ENCODE assay signal across 8 cellular contexts in genomic region chr16:50152386-50152806, GRCh38. TPM values are rescaled to one million over a fixed set of nuclear protein-coding genes. Genes with fewer than 3 reads are reported as not detected.
DNase-seq lines count a peak whose midpoint lies in the region; ATAC-seq and TF ChIP-seq lines count a peak whose summit lies in the region.

No MANE protein-coding gene starts in this region.

- TF ChIP-seq RAD21 in Ishikawa (IDR thresholded peaks at IDR 0.05; ENCODE audit: low read depth): no peak

- H3K27me3 ChIP-seq in mesendoderm (ENCODE audit: insufficient read depth, low read length, poor library complexity): no peaks in the 10 kb centered on the region

- H3K4me3 ChIP-seq in choroid plexus epithelial cell (ENCODE audit: low read depth, low read length) (peak overlapping the region; percentile 86), mesendoderm (ENCODE audit: low read length) (peak overlapping the region; percentile 84)

- peak overlapping the region; percentile 81 for H3K18ac ChIP-seq in mesendoderm (ENCODE audit: low read length)

- no peak overlapping the region for H4K8ac ChIP-seq in mesendoderm (ENCODE audit: low read depth, low read length)

- no CpG with 5 or more reads among the region's 24 CpGs for WGBS in mesendoderm (ENCODE audit: extremely low coverage, insufficient coverage, low lambda C conversion rate)

- no peak overlapping the region for H2AK5ac ChIP-seq in mesendoderm (ENCODE audit: low read length)

- DNase-seq in Daoy (ENCODE audit: low read depth) (peak; percentile 43), choroid plexus epithelial cell (ENCODE audit: low read depth) (peak; percentile 44), mesendoderm (no peak), AG08396 (ENCODE audit: low spot score) (no peak)
- peak; percentile 42 to 66 for DNase-seq in activated CD4-positive, alpha-beta T cell treated with anti-CD3 and anti-CD28 coated beads for 24 hours (ENCODE audit: low read depth in 2 of 2)
- DNase-seq in stimulated activated CD8-positive, alpha-beta memory T cell treated with anti-CD3 and anti-CD28 coated beads, Interleukin-2, amount 100 ng/mL, for 1 hour (ENCODE audit: low read depth in 2 of 2): peak; percentile 35

- no peak overlapping the region for H4K5ac ChIP-seq in mesendoderm (ENCODE audit: low read length)

- TF ChIP-seq CTCF in choroid plexus epithelial cell (conservative IDR thresholded peaks at IDR 0.05; ENCODE audit: low read depth, low read length): no peak

- TF ChIP-seq EP300 in Ishikawa (IDR thresholded peaks at IDR 0.05; ENCODE audit: borderline replicate concordance): no peak

- no peak overlapping the region for H2BK15ac ChIP-seq in mesendoderm (replicated peaks; ENCODE audit: low read depth)

- H3K79me2 ChIP-seq in mesendoderm (ENCODE audit: control insufficient read depth, insufficient read depth, low read length): peaks cover 24% of the 10 kb centered on the region

- H3K36me3 ChIP-seq in mesendoderm (ENCODE audit: control insufficient read depth, insufficient read depth, low read length): no peaks in the 10 kb centered on the region

- peak overlapping the region; percentile 91 for H3K4me2 ChIP-seq in mesendoderm (ENCODE audit: low read length)

- peaks cover 6% of the 10 kb centered on the region for H3K4me1 ChIP-seq in mesendoderm (ENCODE audit: control insufficient read depth, low read depth, low read length)

- H3K27ac ChIP-seq in mesendoderm (ENCODE audit: low read depth, low read length): no peak overlapping the region

- H3K79me1 ChIP-seq in mesendoderm (ENCODE audit: low read length): peaks cover 9% of the 10 kb centered on the region

- H3K9ac ChIP-seq in mesendoderm (ENCODE audit: low read length): peak overlapping the region; percentile 97

- ATAC-seq in GM21529 (IDR thresholded peaks at IDR 0.05; ENCODE audit: unreplicated experiment): peak; percentile 56

- H3K23ac ChIP-seq in mesendoderm (ENCODE audit: low read length): no peak overlapping the region

- peak overlapping the region; percentile 100 for H3K56ac ChIP-seq in mesendoderm (ENCODE audit: low read length)

- no peak overlapping the region for H2BK120ac ChIP-seq in mesendoderm (ENCODE audit: low read depth, low read length)

- peak overlapping the region; percentile 23 for H2BK5ac ChIP-seq in mesendoderm (ENCODE audit: low read length)

- H3K4ac ChIP-seq in mesendoderm (ENCODE audit: low read depth, low read length): no peak overlapping the region

TF ChIP-seq in Ishikawa, 13 proteins besides CTCF, POLR2A, EP300 and RAD21:
- no peak for TF ChIP-seq TCF12 (IDR thresholded peaks at IDR 0.05; ENCODE audit: low read depth)
- peak; percentile 90 for TF ChIP-seq ZBTB7A (IDR thresholded peaks at IDR 0.05; ENCODE audit: low read depth)
- TF ChIP-seq NFIC (IDR thresholded peaks at IDR 0.05): no peak
- peak; percentile 64 for TF ChIP-seq MAX (IDR thresholded peaks at IDR 0.05)
- no peak for TF ChIP-seq CREB1 (IDR thresholded peaks at IDR 0.05; ENCODE audit: low read depth)

RNA-seq across cellular contexts. Expression of gene TENT4B, which starts 0.7 kb away (rescaled TPM):
- 5.2 and 6.5 TPM in 2 replicates for total RNA-seq in Daoy (2014; rRNA removed; shearing (Covaris generic))
- polyA plus RNA-seq in mesendoderm (2013, experiment 1 of 2): 10.7 TPM
- polyA plus RNA-seq in mesendoderm (2013, experiment 2 of 2): 10.4 TPM

Comparison
In these comparisons a context has a peak if more than half of its experiments do, and no peak if none do; other contexts are left out.
1. DNase-seq: peak in Daoy (single experiment), activated CD4-positive, alpha-beta T cell treated with anti-CD3 and anti-CD28 coated beads for 24 hours (2 of 2), choroid plexus epithelial cell (single experiment) and stimulated activated CD8-positive, alpha-beta memory T cell treated with anti-CD3 and anti-CD28 coated beads, Interleukin-2, amount 100 ng/mL, for 1 hour (2 of 2); none in mesendoderm (single experiment) and AG08396 (single experiment).